ENCODE assay signal across 28 cellular contexts in genomic region chr7:15604166-15604565, GRCh38. TPM values are rescaled to one million over a fixed set of nuclear protein-coding genes. Genes with fewer than 3 reads are reported as not detected.
"Had no signal": no experiment of that assay in that cellular context is flagged by ENCODE, and none has a peak within 500 bp of the region (broad histone marks: within the 10 kb centered on the region; RNA-seq: fewer than 3 reads in every experiment).

No MANE protein-coding gene starts in this region.

- H3K9me3 ChIP-seq: gastrocnemius medialis, lower lobe of right lung, mucosa of descending colon had no signal

- H3K27ac ChIP-seq: epithelial cell of prostate, esophagus squamous epithelium, gastrocnemius medialis, heart right ventricle, left lung, lower lobe of right lung had no signal

- H3K36me3 ChIP-seq: esophagus squamous epithelium, gastrocnemius medialis, left lung, lower lobe of right lung had no signal

- H3K4me3 ChIP-seq: esophagus squamous epithelium, gastrocnemius medialis, heart right ventricle, left lung, lower lobe of right lung, mucosa of descending colon had no signal

- DNase-seq: cortex of kidney; effector CD8-positive, alpha-beta T cell; effector memory CD8-positive, alpha-beta T cell; endodermal cell; erythroblast; esophagus squamous epithelium; foreskin fibroblast; foreskin melanocyte; gastrocnemius medialis; glutamatergic neuron; head of caudate nucleus; heart right ventricle; hippocampal formation; left cardiac atrium; left lung; left ventricle myocardium superior; lower lobe of right lung; mesenchymal stem cell; mucosa of descending colon; naive B cell; naive thymus-derived CD8-positive, alpha-beta T cell had no signal

- H3K4me1 ChIP-seq: esophagus squamous epithelium, gastrocnemius medialis, heart right ventricle, left lung, lower lobe of right lung had no signal

- FAIRE-seq: endometrium, islet of Langerhans, keratinocyte had no signal

- ATAC-seq: effector memory CD8-positive, alpha-beta T cell; esophagus mucosa; gastrocnemius medialis; heart right ventricle; left cardiac atrium; left lung; left ventricle myocardium superior; lower lobe of right lung; mucosa of descending colon; naive thymus-derived CD8-positive, alpha-beta T cell had no signal

- H3K27me3 ChIP-seq: esophagus squamous epithelium, gastrocnemius medialis, heart right ventricle, left lung had no signal

RNA-seq across cellular contexts. Expression of gene AGMO, which starts 42.4 kb away (rescaled TPM):
- total RNA-seq: glomerular endothelial cell; lower lobe of right lung; myocyte; naive thymus-derived CD8-positive, alpha-beta T cell had no signal
- polyA plus RNA-seq: keratinocyte; naive thymus-derived CD8-positive, alpha-beta T cell had no signal
